ENCODE assay signal across 8 cellular contexts in genomic region chr11:86192858-86193257, GRCh38. TPM values are rescaled to one million over a fixed set of nuclear protein-coding genes. Genes with fewer than 3 reads are reported as not detected.
DNase-seq lines count a peak whose midpoint lies in the region; ATAC-seq, FAIRE-seq and TF ChIP-seq lines count a peak whose summit lies in the region.

No MANE protein-coding gene starts in this region.

- H3K9ac ChIP-seq in endocrine pancreas (ENCODE audit: control insufficient read depth, insufficient read depth, low read length) = no peak overlapping the region

- H3K9me3 Mint-ChIP-seq in CD4-positive, CD25-positive, alpha-beta regulatory T cell = peaks cover 0 to 3% (median 0%) of the 10 kb centered on the region in 7 donors

- FAIRE-seq in frontal cortex (lab: Jason Lieb, UNC) = no peak

- peak overlapping the region; percentile 80 to 90 (median 83) for H3K27ac Mint-ChIP-seq in CD4-positive, CD25-positive, alpha-beta regulatory T cell

- H3K36me3 Mint-ChIP-seq in CD4-positive, CD25-positive, alpha-beta regulatory T cell = no peaks in the 10 kb centered on the region

- H3K4me3 Mint-ChIP-seq in CD4-positive, CD25-positive, alpha-beta regulatory T cell = peak overlapping the region; percentile 81 to 97 (median 90)

- H3K27ac ChIP-seq in CD4-positive, CD25-positive, alpha-beta regulatory T cell (ENCODE audit: insufficient read depth, low read length, poor library complexity, severe bottlenecking) = peak overlapping the region; percentile 35
- H3K27ac ChIP-seq in thoracic aorta = peak overlapping the region in 1 of 2 donors; percentile 1

- no peaks in the 10 kb centered on the region for H3K9me3 ChIP-seq in CD4-positive, CD25-positive, alpha-beta regulatory T cell (ENCODE audit: control insufficient read depth in 2 of 2, low read length in 2 of 2)
- H3K9me3 ChIP-seq in endocrine pancreas (ENCODE audit: control insufficient read depth, low read length) (no peaks in the 10 kb centered on the region), thoracic aorta (no peaks in the 10 kb centered on the region)

- peaks cover 4% of the 10 kb centered on the region for H3K27me3 Mint-ChIP-seq in CD4-positive, CD25-positive, alpha-beta regulatory T cell

- peaks cover 13 to 19% (median 15%) of the 10 kb centered on the region in 4 donors for H3K4me1 Mint-ChIP-seq in CD4-positive, CD25-positive, alpha-beta regulatory T cell

- TF ChIP-seq CTCF in thoracic aorta (IDR thresholded peaks at IDR 0.05) = no peak

- H3K36me3 ChIP-seq in CD4-positive, CD25-positive, alpha-beta regulatory T cell (ENCODE audit: control insufficient read depth, insufficient read depth, low read length) = no peaks in the 10 kb centered on the region
- H3K36me3 ChIP-seq in endocrine pancreas (ENCODE audit: control insufficient read depth, insufficient read depth, low read length) = no peaks in the 10 kb centered on the region
- no peaks in the 10 kb centered on the region for H3K36me3 ChIP-seq in thoracic aorta

- DNase-seq in CD4-positive, CD25-positive, alpha-beta regulatory T cell = no peak
- DNase-seq in NCI-H2107 treated with DMSO at 0.1 percent for 48 hours (lab: John Stamatoyannopoulos, UW; ENCODE audit: unreplicated experiment) (peak; percentile 72), thoracic aorta (ENCODE audit: low spot score) (no peak), frontal cortex (ENCODE audit: low spot score in 2 of 2) (no peak), GDM1 (lab: John Stamatoyannopoulos, UW) (no peak)
- DNase-seq in activated CD8-positive, alpha-beta memory T cell treated with anti-CD3 and anti-CD28 coated beads for 24 hours = no peak

- ATAC-seq in CD4-positive, CD25-positive, alpha-beta regulatory T cell (ENCODE audit: low read depth in 2 of 2) = no peak
- ATAC-seq in GM21515 (IDR thresholded peaks at IDR 0.05; ENCODE audit: unreplicated experiment) = peak; percentile 16
- no peak for ATAC-seq in thoracic aorta (ENCODE audit: insufficient number of reproducible peaks, low FRiP score, low read depth)

- H3K4me3 ChIP-seq in CD4-positive, CD25-positive, alpha-beta regulatory T cell (ENCODE audit: low read depth, low read length) = peak overlapping the region; percentile 74
- H3K4me3 ChIP-seq in endocrine pancreas (ENCODE audit: control insufficient read depth, insufficient read depth, low read length) (peak overlapping the region; percentile 47), thoracic aorta (peak overlapping the region; percentile 51)

- peaks cover 11% of the 10 kb centered on the region for H3K4me1 ChIP-seq in CD4-positive, CD25-positive, alpha-beta regulatory T cell (ENCODE audit: control insufficient read depth, insufficient read depth, low read length, poor library complexity, severe bottlenecking)
- no peaks in the 10 kb centered on the region for H3K4me1 ChIP-seq in endocrine pancreas (ENCODE audit: control insufficient read depth, insufficient read depth, low read length)
- H3K4me1 ChIP-seq in thoracic aorta (ENCODE audit: control insufficient read depth in 1 of 2, low read depth in 2 of 2) = peaks cover 3 to 17% of the 10 kb centered on the region in 2 donors

- no peaks in the 10 kb centered on the region for H3K27me3 ChIP-seq in CD4-positive, CD25-positive, alpha-beta regulatory T cell (ENCODE audit: control insufficient read depth, insufficient read depth, low read length)
- H3K27me3 ChIP-seq in endocrine pancreas (ENCODE audit: control insufficient read depth, insufficient read depth, low read length) (no peaks in the 10 kb centered on the region), thoracic aorta (replicated peaks; ENCODE audit: insufficient read depth) (no peaks in the 10 kb centered on the region)

RNA-seq across cellular contexts. Expression of gene EED, which starts 51.7 kb away (rescaled TPM):
- 65.7 TPM for total RNA-seq in CD4-positive, CD25-positive, alpha-beta regulatory T cell
- polyA plus RNA-seq in CD4-positive, CD25-positive, alpha-beta regulatory T cell = 10 to 100 TPM; 23.7 to 30.8 (median 29.5) TPM
- total RNA-seq in thoracic aorta (10 to 100 TPM; 19.0 to 22.4 TPM), frontal cortex (24.9 TPM)
